Comparison of ENCODE assay signal across 17 cellular contexts in genomic region chr3:141682007-141682406, GRCh38. TPM values are rescaled to one million over a fixed set of nuclear protein-coding genes. Genes with fewer than 3 reads are reported as not detected.
DNase-seq lines count a peak whose midpoint lies in the region; ATAC-seq and TF ChIP-seq lines count a peak whose summit lies in the region.
"Had no signal": no experiment of that assay in that cellular context is flagged by ENCODE, and none has a peak within 500 bp of the region (broad histone marks: within the 10 kb centered on the region; RNA-seq: fewer than 3 reads in every experiment).

No MANE protein-coding gene starts in this region.

- H2AFZ ChIP-seq in mammary epithelial cell (ENCODE audit: low read depth, low read length): peak overlapping the region; percentile 74

- no peak overlapping the region for H3K27ac ChIP-seq in mammary epithelial cell (ENCODE audit: insufficient read depth, low read depth, low read length)
- no peak overlapping the region for H3K27ac ChIP-seq in breast epithelium
- no peak overlapping the region for H3K27ac ChIP-seq in esophagus muscularis mucosa (replicated peaks in 1 of 4)
- H3K27ac ChIP-seq: HL-60 had no signal

- H3K36me3 Mint-ChIP-seq in WTC11 (peaks cover 10% of the 10 kb centered on the region), progenitor cell of endocrine pancreas (ENCODE audit: insufficient read depth) (no peaks in the 10 kb centered on the region)
- H3K36me3 Mint-ChIP-seq in stimulated activated effector memory CD8-positive, alpha-beta T cell treated with anti-CD3 and anti-CD28 coated beads, Interleukin-12 subunit alpha, Interleukin-12 subunit beta, amount 100 ng/mL, for 72 hours: no peaks in the 10 kb centered on the region
- no peaks in the 10 kb centered on the region for H3K36me3 Mint-ChIP-seq in activated CD4-positive, alpha-beta T cell treated with anti-CD3 and anti-CD28 coated beads for 36 hours (ENCODE audit: low read depth)

- H3K4me1 ChIP-seq in mammary epithelial cell (ENCODE audit: insufficient read depth, low read length): peaks cover 32% of the 10 kb centered on the region
- no peaks in the 10 kb centered on the region for H3K4me1 ChIP-seq in breast epithelium
- peaks cover 3 to 21% (median 17%) of the 10 kb centered on the region in 4 donors for H3K4me1 ChIP-seq in esophagus muscularis mucosa
- no peaks in the 10 kb centered on the region for H3K4me1 ChIP-seq in HAP-1

- no peak overlapping the region for H3K9ac ChIP-seq in mammary epithelial cell (ENCODE audit: insufficient read depth, low read length)

- intact Hi-C loops in mammary epithelial cell (cut with micrococcal nuclease) (no loop called here), breast epithelium (cut with DNase I; ENCODE audit: low total_unique reads) (no loop called here), esophagus muscularis mucosa (cut with DNase I) (no loop called here)
- intact Hi-C loops in activated CD4-positive, alpha-beta T cell treated with anti-CD3 and anti-CD28 coated beads for 36 hours (cut with DNase I, micrococcal nuclease): no loop called here

- H3K9me3 ChIP-seq in mammary epithelial cell (replicated peaks; ENCODE audit: insufficient read depth, low read length) (no peaks in the 10 kb centered on the region), breast epithelium (no peaks in the 10 kb centered on the region), esophagus muscularis mucosa (no peaks in the 10 kb centered on the region), HAP-1 (no peaks in the 10 kb centered on the region)

- H3K36me3 ChIP-seq in mammary epithelial cell (ENCODE audit: insufficient read depth, low read length) (no peaks in the 10 kb centered on the region), breast epithelium (no peaks in the 10 kb centered on the region), esophagus muscularis mucosa (no peaks in the 10 kb centered on the region), HAP-1 (replicated peaks) (no peaks in the 10 kb centered on the region)

- H3K4me3 ChIP-seq in mammary epithelial cell (replicated peaks in 1 of 3; ENCODE audit: insufficient read depth in 1 of 3, low read depth in 2 of 3, low read length in 3 of 3) (no peak overlapping the region), breast epithelium (no peak overlapping the region), esophagus muscularis mucosa (no peak overlapping the region), HAP-1 (no peak overlapping the region)

- TF ChIP-seq POLR2A in breast epithelium (IDR thresholded peaks at IDR 0.05) (no peak), esophagus muscularis mucosa (IDR thresholded peaks at IDR 0.05; ENCODE audit: low read depth) (no peak)

- no peak for DNase-seq in mammary epithelial cell
- DNase-seq in breast epithelium (ENCODE audit: low spot score in 2 of 2): no peak
- no peak for DNase-seq in WTC11 (ENCODE audit: low spot score)
- peak; percentile 47 for DNase-seq in esophagus muscularis mucosa (ENCODE audit: extremely low spot score)
- DNase-seq in stimulated activated effector memory CD8-positive, alpha-beta T cell treated with anti-CD3 and anti-CD28 coated beads, Interleukin-12 subunit alpha, Interleukin-12 subunit beta, amount 100 ng/mL, for 72 hours (ENCODE audit: low spot score in 2 of 2): no peak
- no peak for DNase-seq in activated CD4-positive, alpha-beta T cell treated with anti-CD3 and anti-CD28 coated beads for 36 hours
- no peak for DNase-seq in HAP-1 (ENCODE audit: low spot score in 2 of 2)
- no peak for DNase-seq in progenitor cell of endocrine pancreas (ENCODE audit: low spot score, unreplicated experiment)
- DNase-seq: 8988T; CD8-positive, alpha-beta memory T cell; HCEC 1CT; NCI-H2081 treated with DMSO at 0.1 percent for 48 hours; NCI-H748 treated with DMSO at 0.1 percent for 48 hours; OCI-M1; Right ventricle myocardium superior had no signal

- TF ChIP-seq CTCF in mammary epithelial cell (conservative IDR thresholded peaks at IDR 0.05 in 1 of 2, IDR thresholded peaks at IDR 0.05 in 1 of 2; ENCODE audit: extremely low read depth in 1 of 2, insufficient read depth in 1 of 2, low read depth in 1 of 2, low read length in 2 of 2) (no peak), breast epithelium (IDR thresholded peaks at IDR 0.05) (no peak), WTC11 (IDR thresholded peaks at IDR 0.05) (no peak), esophagus muscularis mucosa (IDR thresholded peaks at IDR 0.05) (no peak), progenitor cell of endocrine pancreas (IDR thresholded peaks at IDR 0.05; ENCODE audit: unreplicated experiment) (no peak)

- no TSS peak for BruUV-seq in mammary epithelial cell (replicated peaks; lab: Mats Ljungman, UMichigan)

- no peaks in the 10 kb centered on the region for H3K79me2 ChIP-seq in mammary epithelial cell (ENCODE audit: insufficient read depth, low read length)

- ATAC-seq in WTC11: no peak
- no peak for ATAC-seq in stimulated activated effector memory CD8-positive, alpha-beta T cell treated with anti-CD3 and anti-CD28 coated beads, Interleukin-12 subunit alpha, Interleukin-12 subunit beta, amount 100 ng/mL, for 72 hours
- ATAC-seq in activated CD4-positive, alpha-beta T cell treated with anti-CD3 and anti-CD28 coated beads for 36 hours: no peak

- H3K4me2 ChIP-seq in mammary epithelial cell (ENCODE audit: insufficient read depth, low read depth, low read length): peak overlapping the region; percentile 12

- POLR2A ChIA-PET in WTC11 (lab: Charles Lee): no interaction called here
- POLR2A ChIA-PET in activated CD4-positive, alpha-beta T cell treated with anti-CD3 and anti-CD28 coated beads for 36 hours (lab: Charles Lee): no interaction called here

- no peak overlapping the region for H3K4me3 Mint-ChIP-seq in WTC11
- no peak overlapping the region for H3K4me3 Mint-ChIP-seq in stimulated activated effector memory CD8-positive, alpha-beta T cell treated with anti-CD3 and anti-CD28 coated beads, Interleukin-12 subunit alpha, Interleukin-12 subunit beta, amount 100 ng/mL, for 72 hours
- H3K4me3 Mint-ChIP-seq in activated CD4-positive, alpha-beta T cell treated with anti-CD3 and anti-CD28 coated beads for 36 hours: no peak overlapping the region
- H3K4me3 Mint-ChIP-seq in progenitor cell of endocrine pancreas (ENCODE audit: low read depth): no peak overlapping the region
- H3K4me3 Mint-ChIP-seq: IgD-negative memory B cell had no signal

- WGBS in mammary epithelial cell (ENCODE audit: low coverage, missing lambda C conversion rate): 100% methylated on average over 1 of the region's 3 CpGs
- WGBS in esophagus muscularis mucosa: 67% methylated on average over 3 of the region's 3 CpGs

- no peak for TF ChIP-seq EP300 in esophagus muscularis mucosa (IDR thresholded peaks at IDR 0.05)

- H4K20me1 ChIP-seq in mammary epithelial cell (ENCODE audit: insufficient read depth, low read length): no peaks in the 10 kb centered on the region

- H3K27me3 Mint-ChIP-seq in WTC11 (ENCODE audit: low read depth) (no peaks in the 10 kb centered on the region), progenitor cell of endocrine pancreas (no peaks in the 10 kb centered on the region)
- no peaks in the 10 kb centered on the region for H3K27me3 Mint-ChIP-seq in activated CD4-positive, alpha-beta T cell treated with anti-CD3 and anti-CD28 coated beads for 36 hours
- H3K27me3 Mint-ChIP-seq: IgD-negative memory B cell had no signal

- CTCF ChIA-PET in mammary epithelial cell (lab: Charles Lee; ENCODE audit: low non-redundant PET) (no interaction called here), WTC11 (lab: Charles Lee) (no interaction called here)
- CTCF ChIA-PET in activated CD4-positive, alpha-beta T cell treated with anti-CD3 and anti-CD28 coated beads for 36 hours (lab: Charles Lee): no interaction called here

- H3K27me3 ChIP-seq in mammary epithelial cell (ENCODE audit: insufficient read depth, low read length): no peaks in the 10 kb centered on the region
- no peaks in the 10 kb centered on the region for H3K27me3 ChIP-seq in breast epithelium
- H3K27me3 ChIP-seq in esophagus muscularis mucosa: no peaks in the 10 kb centered on the region
- no peaks in the 10 kb centered on the region for H3K27me3 ChIP-seq in HAP-1 (ENCODE audit: low read depth)

- H3K4me1 Mint-ChIP-seq in WTC11: peaks cover 63% of the 10 kb centered on the region
- peaks cover 26% of the 10 kb centered on the region for H3K4me1 Mint-ChIP-seq in stimulated activated effector memory CD8-positive, alpha-beta T cell treated with anti-CD3 and anti-CD28 coated beads, Interleukin-12 subunit alpha, Interleukin-12 subunit beta, amount 100 ng/mL, for 72 hours
- peaks cover 23% of the 10 kb centered on the region for H3K4me1 Mint-ChIP-seq in activated CD4-positive, alpha-beta T cell treated with anti-CD3 and anti-CD28 coated beads for 36 hours
- peaks cover 2% of the 10 kb centered on the region for H3K4me1 Mint-ChIP-seq in progenitor cell of endocrine pancreas (ENCODE audit: low read depth)

- H3K9me3 Mint-ChIP-seq in WTC11 (peaks cover 13% of the 10 kb centered on the region), progenitor cell of endocrine pancreas (ENCODE audit: low read depth) (no peaks in the 10 kb centered on the region)
- no peaks in the 10 kb centered on the region for H3K9me3 Mint-ChIP-seq in stimulated activated effector memory CD8-positive, alpha-beta T cell treated with anti-CD3 and anti-CD28 coated beads, Interleukin-12 subunit alpha, Interleukin-12 subunit beta, amount 100 ng/mL, for 72 hours
- no peaks in the 10 kb centered on the region for H3K9me3 Mint-ChIP-seq in activated CD4-positive, alpha-beta T cell treated with anti-CD3 and anti-CD28 coated beads for 36 hours (ENCODE audit: low read depth)
- H3K9me3 Mint-ChIP-seq: CD8-positive, alpha-beta memory T cell had no signal

- dilution Hi-C loops in mammary epithelial cell (cut with HindIII; ENCODE audit: low sequenced_read_pairs): no loop called here

- in situ Hi-C loops in mammary epithelial cell (cut with MboI; ENCODE audit: low sequenced_read_pairs in 2 of 2): no loop called here
- in situ Hi-C loops in HAP-1 (cut with MboI; ENCODE audit: low sequenced_read_pairs): no loop called here

- H3K27ac Mint-ChIP-seq in WTC11 (peak overlapping the region; percentile 57; the same call in 1 of the 2 replicates), progenitor cell of endocrine pancreas (no peak overlapping the region)
- H3K27ac Mint-ChIP-seq in stimulated activated effector memory CD8-positive, alpha-beta T cell treated with anti-CD3 and anti-CD28 coated beads, Interleukin-12 subunit alpha, Interleukin-12 subunit beta, amount 100 ng/mL, for 72 hours: peak overlapping the region; percentile 4
- H3K27ac Mint-ChIP-seq in activated CD4-positive, alpha-beta T cell treated with anti-CD3 and anti-CD28 coated beads for 36 hours: no peak overlapping the region
- H3K27ac Mint-ChIP-seq: IgD-negative memory B cell had no signal

TF ChIP-seq in WTC11, 78 proteins besides CTCF, POLR2A, EP300 and RAD21:
- TF ChIP-seq SOX15 (CRISPR knock-in tag; IDR thresholded peaks at IDR 0.05): no peak
TF ChIP-seq in WTC11: peak in this region for 0.

RNA-seq across cellular contexts. Expression of gene RNF7, which starts 56.1 kb away (rescaled TPM):
- 10 to 100 TPM; 48.3 to 97.7 TPM for total RNA-seq in mammary epithelial cell
- 106 TPM for polyA plus RNA-seq in mammary epithelial cell
- 7.5 TPM for polyA minus RNA-seq in mammary epithelial cell
- 100 to 1,000 TPM in 1 of 3 donors, 10 to 100 TPM in 2; 80.5 to 101 (median 86.8) TPM for total RNA-seq in breast epithelium
- total RNA-seq in WTC11 (2021): 129 to 136 TPM (median 133 TPM) in 3 replicates
- total RNA-seq in esophagus muscularis mucosa: 100 to 1,000 TPM in 1 of 4 donors, 10 to 100 TPM in 3; 47.2 to 107 (median 80.2) TPM
- 10 to 100 TPM; 38.0 to 67.2 TPM for total RNA-seq in activated CD4-positive, alpha-beta T cell treated with anti-CD3 and anti-CD28 coated beads for 36 hours
- 109 and 110 TPM in 2 replicates for total RNA-seq in progenitor cell of endocrine pancreas

Comparison
In these comparisons a context has a peak if more than half of its experiments do, and no peak if none do; other contexts are left out.
1. H3K27ac Mint-ChIP-seq: peak in WTC11 (single experiment) and stimulated activated effector memory CD8-positive, alpha-beta T cell treated with anti-CD3 and anti-CD28 coated beads, Interleukin-12 subunit alpha, Interleukin-12 subunit beta, amount 100 ng/mL, for 72 hours (single experiment); none in activated CD4-positive, alpha-beta T cell treated with anti-CD3 and anti-CD28 coated beads for 36 hours (single experiment) and progenitor cell of endocrine pancreas (single experiment).